ENCODE assay signal across 1 cellular context in the genomic region with DNA sequence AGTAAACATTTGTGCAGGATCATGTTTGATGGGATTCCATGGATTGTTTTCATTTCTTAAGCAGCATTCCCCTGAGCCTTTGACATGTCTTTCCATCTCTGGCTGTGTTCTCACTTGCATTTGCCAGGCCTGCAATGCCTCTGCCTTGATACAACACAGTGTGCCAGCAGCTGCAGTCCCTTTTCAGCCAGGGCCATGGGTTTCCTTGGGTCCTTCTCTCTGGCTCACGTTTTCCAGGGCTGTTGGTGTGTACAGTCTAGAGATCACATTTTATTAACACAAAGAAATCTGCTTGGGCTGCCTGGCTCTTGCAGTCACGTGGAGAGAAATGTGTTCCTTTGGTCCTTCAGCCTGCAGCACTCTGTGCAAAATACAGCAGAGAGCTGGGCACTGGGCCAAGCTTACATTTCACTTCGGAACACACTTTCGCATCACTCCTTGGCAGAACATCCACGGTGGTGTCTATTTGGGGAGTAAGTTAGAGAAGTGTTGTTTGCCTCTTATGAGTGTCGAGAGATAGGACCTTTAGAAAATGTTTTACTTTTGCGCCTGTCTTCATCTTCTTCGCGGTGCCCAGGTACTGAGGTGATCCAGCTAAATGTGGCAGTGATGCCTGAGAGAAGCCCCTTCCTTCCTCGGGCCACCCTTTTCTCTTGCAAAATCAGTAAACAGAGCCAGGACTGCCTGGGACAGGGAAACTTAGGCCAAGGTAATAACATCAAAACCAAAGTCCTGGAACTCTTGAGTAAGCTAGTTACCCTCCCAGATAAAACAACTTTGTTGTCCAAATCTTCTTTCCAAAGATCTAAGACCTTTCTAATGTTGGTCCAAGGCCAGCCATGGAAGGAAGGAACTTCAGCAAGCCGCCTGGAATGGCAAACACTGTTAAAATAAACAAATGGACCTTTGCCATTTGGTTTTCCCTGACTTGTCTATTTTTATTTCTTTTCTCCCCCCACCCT.
TF ChIP-seq lines count a peak whose summit lies in the region.

No MANE protein-coding gene starts in this region.

TF ChIP-seq in HepG2, 621 proteins besides CTCF, POLR2A, EP300 and RAD21 (continued from another document and continues in another):
- TF ChIP-seq, protein P1, sequence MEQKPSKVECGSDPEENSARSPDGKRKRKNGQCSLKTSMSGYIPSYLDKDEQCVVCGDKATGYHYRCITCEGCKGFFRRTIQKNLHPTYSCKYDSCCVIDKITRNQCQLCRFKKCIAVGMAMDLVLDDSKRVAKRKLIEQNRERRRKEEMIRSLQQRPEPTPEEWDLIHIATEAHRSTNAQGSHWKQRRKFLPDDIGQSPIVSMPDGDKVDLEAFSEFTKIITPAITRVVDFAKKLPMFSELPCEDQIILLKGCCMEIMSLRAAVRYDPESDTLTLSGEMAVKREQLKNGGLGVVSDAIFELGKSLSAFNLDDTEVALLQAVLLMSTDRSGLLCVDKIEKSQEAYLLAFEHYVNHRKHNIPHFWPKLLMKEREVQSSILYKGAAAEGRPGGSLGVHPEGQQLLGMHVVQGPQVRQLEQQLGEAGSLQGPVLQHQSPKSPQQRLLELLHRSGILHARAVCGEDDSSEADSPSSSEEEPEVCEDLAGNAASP (CRISPR knock-in tag; IDR thresholded peaks at IDR 0.05; ENCODE audit: borderline replicate concordance): peak; percentile 100
- TF ChIP-seq, protein P2, sequence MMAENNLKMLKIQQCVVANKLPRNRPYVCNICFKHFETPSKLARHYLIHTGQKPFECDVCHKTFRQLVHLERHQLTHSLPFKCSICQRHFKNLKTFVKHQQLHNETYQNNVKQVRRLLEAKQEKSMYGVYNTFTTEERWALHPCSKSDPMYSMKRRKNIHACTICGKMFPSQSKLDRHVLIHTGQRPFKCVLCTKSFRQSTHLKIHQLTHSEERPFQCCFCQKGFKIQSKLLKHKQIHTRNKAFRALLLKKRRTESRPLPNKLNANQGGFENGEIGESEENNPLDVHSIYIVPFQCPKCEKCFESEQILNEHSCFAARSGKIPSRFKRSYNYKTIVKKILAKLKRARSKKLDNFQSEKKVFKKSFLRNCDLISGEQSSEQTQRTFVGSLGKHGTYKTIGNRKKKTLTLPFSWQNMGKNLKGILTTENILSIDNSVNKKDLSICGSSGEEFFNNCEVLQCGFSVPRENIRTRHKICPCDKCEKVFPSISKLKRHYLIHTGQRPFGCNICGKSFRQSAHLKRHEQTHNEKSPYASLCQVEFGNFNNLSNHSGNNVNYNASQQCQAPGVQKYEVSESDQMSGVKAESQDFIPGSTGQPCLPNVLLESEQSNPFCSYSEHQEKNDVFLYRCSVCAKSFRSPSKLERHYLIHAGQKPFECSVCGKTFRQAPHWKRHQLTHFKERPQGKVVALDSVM (CRISPR knock-in tag; IDR thresholded peaks at IDR 0.05): peak; percentile 66
- TF ChIP-seq SMAD9 (CRISPR knock-in tag; IDR thresholded peaks at IDR 0.05): no peak
- no peak for TF ChIP-seq NFRKB (IDR thresholded peaks at IDR 0.05)
- no peak for TF ChIP-seq NFKB2 (CRISPR knock-in tag; IDR thresholded peaks at IDR 0.05; ENCODE audit: borderline replicate concordance)
- TF ChIP-seq ZNF3 (CRISPR knock-in tag; IDR thresholded peaks at IDR 0.05): peak; percentile 43
- peak; percentile 57; the same call in 1 of the 2 replicates for TF ChIP-seq FOXK2 (IDR thresholded peaks at IDR 0.05)
- TF ChIP-seq ZNF674 (CRISPR knock-in tag; IDR thresholded peaks at IDR 0.05; ENCODE audit: low read depth): no peak
- TF ChIP-seq, protein P3, sequence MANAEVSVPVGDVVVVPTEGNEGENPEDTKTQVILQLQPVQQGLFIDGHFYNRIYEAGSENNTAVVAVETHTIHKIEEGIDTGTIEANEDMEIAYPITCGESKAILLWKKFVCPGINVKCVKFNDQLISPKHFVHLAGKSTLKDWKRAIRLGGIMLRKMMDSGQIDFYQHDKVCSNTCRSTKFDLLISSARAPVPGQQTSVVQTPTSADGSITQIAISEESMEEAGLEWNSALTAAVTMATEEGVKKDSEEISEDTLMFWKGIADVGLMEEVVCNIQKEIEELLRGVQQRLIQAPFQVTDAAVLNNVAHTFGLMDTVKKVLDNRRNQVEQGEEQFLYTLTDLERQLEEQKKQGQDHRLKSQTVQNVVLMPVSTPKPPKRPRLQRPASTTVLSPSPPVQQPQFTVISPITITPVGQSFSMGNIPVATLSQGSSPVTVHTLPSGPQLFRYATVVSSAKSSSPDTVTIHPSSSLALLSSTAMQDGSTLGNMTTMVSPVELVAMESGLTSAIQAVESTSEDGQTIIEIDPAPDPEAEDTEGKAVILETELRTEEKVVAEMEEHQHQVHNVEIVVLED (CRISPR knock-in tag; IDR thresholded peaks at IDR 0.05; ENCODE audit: borderline replicate concordance): peak; percentile 64; the same call in 1 of the 2 replicates
- TF ChIP-seq REXO4 (CRISPR knock-in tag; IDR thresholded peaks at IDR 0.05; ENCODE audit: borderline replicate concordance): no peak
- TF ChIP-seq IRX3 (CRISPR knock-in tag; IDR thresholded peaks at IDR 0.05; ENCODE audit: borderline replicate concordance, low read depth): 0 out of 2 replicates have a peak, but pooled peaks have one; percentile 29
- TF ChIP-seq NR1H2 (CRISPR knock-in tag; IDR thresholded peaks at IDR 0.05; ENCODE audit: borderline replicate concordance, low read depth): no peak; the same call in 1 of the 2 replicates
- no peak for TF ChIP-seq ZBTB8A (CRISPR knock-in tag; IDR thresholded peaks at IDR 0.05; ENCODE audit: borderline replicate concordance, low read depth)
- peak; percentile 50; the same call in 1 of the 2 replicates for TF ChIP-seq ZSCAN9 (CRISPR knock-in tag; IDR thresholded peaks at IDR 0.05; ENCODE audit: borderline replicate concordance)
- TF ChIP-seq PTBP1 (IDR thresholded peaks at IDR 0.05; ENCODE audit: low read depth, low read length, poor library complexity, severe bottlenecking): peak; percentile 64
- TF ChIP-seq KDM4B (CRISPR knock-in tag; IDR thresholded peaks at IDR 0.05): peak; percentile 90
- no peak for TF ChIP-seq ZBTB20 (CRISPR knock-in tag; IDR thresholded peaks at IDR 0.05; ENCODE audit: borderline replicate concordance, low read depth)
- no peak for TF ChIP-seq SOX6 (IDR thresholded peaks at IDR 0.05)
- peak; percentile 97 for TF ChIP-seq SOX6 (CRISPR knock-in tag; IDR thresholded peaks at IDR 0.05)
- TF ChIP-seq ZNF501 (CRISPR knock-in tag; IDR thresholded peaks at IDR 0.05): peak; percentile 17; the same call in 1 of the 2 replicates
- TF ChIP-seq NFATC3 (CRISPR knock-in tag; IDR thresholded peaks at IDR 0.05): no peak
- TF ChIP-seq ZNF350 (CRISPR knock-in tag; IDR thresholded peaks at IDR 0.05; ENCODE audit: borderline replicate concordance, low read depth): peak; percentile 79; the same call in 1 of the 2 replicates
- TF ChIP-seq ZNF441 (CRISPR knock-in tag; IDR thresholded peaks at IDR 0.05; ENCODE audit: borderline replicate concordance): peak; percentile 72
- TF ChIP-seq RELA (CRISPR knock-in tag; IDR thresholded peaks at IDR 0.05): peak; percentile 66; the same call in 1 of the 2 replicates
- TF ChIP-seq HNF1A (IDR thresholded peaks at IDR 0.05; ENCODE audit: low read depth): peak; percentile 94
- TF ChIP-seq HNF1A (CRISPR knock-in tag; IDR thresholded peaks at IDR 0.05; ENCODE audit: borderline replicate concordance): peak; percentile 96
- TF ChIP-seq, protein P4, sequence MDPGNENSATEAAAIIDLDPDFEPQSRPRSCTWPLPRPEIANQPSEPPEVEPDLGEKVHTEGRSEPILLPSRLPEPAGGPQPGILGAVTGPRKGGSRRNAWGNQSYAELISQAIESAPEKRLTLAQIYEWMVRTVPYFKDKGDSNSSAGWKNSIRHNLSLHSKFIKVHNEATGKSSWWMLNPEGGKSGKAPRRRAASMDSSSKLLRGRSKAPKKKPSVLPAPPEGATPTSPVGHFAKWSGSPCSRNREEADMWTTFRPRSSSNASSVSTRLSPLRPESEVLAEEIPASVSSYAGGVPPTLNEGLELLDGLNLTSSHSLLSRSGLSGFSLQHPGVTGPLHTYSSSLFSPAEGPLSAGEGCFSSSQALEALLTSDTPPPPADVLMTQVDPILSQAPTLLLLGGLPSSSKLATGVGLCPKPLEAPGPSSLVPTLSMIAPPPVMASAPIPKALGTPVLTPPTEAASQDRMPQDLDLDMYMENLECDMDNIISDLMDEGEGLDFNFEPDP (CRISPR knock-in tag; conservative IDR thresholded peaks at IDR 0.05): no peak
- TF ChIP-seq NFYB (CRISPR knock-in tag; IDR thresholded peaks at IDR 0.05): no peak
- peak; percentile 82 for TF ChIP-seq JUND (CRISPR knock-in tag; IDR thresholded peaks at IDR 0.05)
- TF ChIP-seq LCORL (IDR thresholded peaks at IDR 0.05): no peak
- TF ChIP-seq LCORL (CRISPR knock-in tag; IDR thresholded peaks at IDR 0.05): peak; percentile 91
- TF ChIP-seq HMGXB4 (CRISPR knock-in tag; IDR thresholded peaks at IDR 0.05; ENCODE audit: borderline replicate concordance in 1 of 2, low read depth in 1 of 2): peak; percentile 39 to 56; a peak in 2 of 4 replicates
- TF ChIP-seq ZNF691 (CRISPR knock-in tag; IDR thresholded peaks at IDR 0.05; ENCODE audit: borderline replicate concordance, low read depth): no peak
- TF ChIP-seq ZNF274 (CRISPR knock-in tag; IDR thresholded peaks at IDR 0.05): no peak
- no peak; the same call in 1 of the 2 replicates for TF ChIP-seq ZNF230 (CRISPR knock-in tag; IDR thresholded peaks at IDR 0.05)
- TF ChIP-seq CEBPG (CRISPR knock-in tag; IDR thresholded peaks at IDR 0.05): peak; percentile 93
- TF ChIP-seq ZNF234 (CRISPR knock-in tag; conservative IDR thresholded peaks at IDR 0.05): no peak
- TF ChIP-seq ZSCAN30 (CRISPR knock-in tag; IDR thresholded peaks at IDR 0.05): peak; percentile 67
- no peak for TF ChIP-seq TEAD2 (CRISPR knock-in tag; IDR thresholded peaks at IDR 0.05)
- TF ChIP-seq, protein P5, sequence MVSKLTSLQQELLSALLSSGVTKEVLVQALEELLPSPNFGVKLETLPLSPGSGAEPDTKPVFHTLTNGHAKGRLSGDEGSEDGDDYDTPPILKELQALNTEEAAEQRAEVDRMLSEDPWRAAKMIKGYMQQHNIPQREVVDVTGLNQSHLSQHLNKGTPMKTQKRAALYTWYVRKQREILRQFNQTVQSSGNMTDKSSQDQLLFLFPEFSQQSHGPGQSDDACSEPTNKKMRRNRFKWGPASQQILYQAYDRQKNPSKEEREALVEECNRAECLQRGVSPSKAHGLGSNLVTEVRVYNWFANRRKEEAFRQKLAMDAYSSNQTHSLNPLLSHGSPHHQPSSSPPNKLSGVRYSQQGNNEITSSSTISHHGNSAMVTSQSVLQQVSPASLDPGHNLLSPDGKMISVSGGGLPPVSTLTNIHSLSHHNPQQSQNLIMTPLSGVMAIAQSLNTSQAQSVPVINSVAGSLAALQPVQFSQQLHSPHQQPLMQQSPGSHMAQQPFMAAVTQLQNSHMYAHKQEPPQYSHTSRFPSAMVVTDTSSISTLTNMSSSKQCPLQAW (CRISPR knock-in tag; IDR thresholded peaks at IDR 0.05): peak; percentile 83
